15 cellular contexts compared by ENCODE assay signal in genomic region chr7:4689668-4690067, GRCh38. TPM values are rescaled to one million over a fixed set of nuclear protein-coding genes. Genes with fewer than 3 reads are reported as not detected.
DNase-seq lines count a peak whose midpoint lies in the region; ATAC-seq, FAIRE-seq and TF ChIP-seq lines count a peak whose summit lies in the region.
"Had no signal": no experiment of that assay in that cellular context is flagged by ENCODE, and none has a peak within 500 bp of the region (broad histone marks: within the 10 kb centered on the region; RNA-seq: fewer than 3 reads in every experiment).

No MANE protein-coding gene starts in this region.

- intact Hi-C loops in gastrocnemius medialis (cut with DNase I; ENCODE audit: low total_unique reads) = no loop called here
- intact Hi-C loops in activated CD4-positive, alpha-beta T cell treated with anti-CD3 and anti-CD28 coated beads, Interleukin-2, amount 10 ng/mL, durations not matched to agents 24 days and 14 days (cut with micrococcal nuclease) = no loop called here
- intact Hi-C loops in spleen (cut with DNase I; ENCODE audit: low total_unique reads) = loop anchor here (5.0 kb wide), 1 partner anchor 48 kb away; no protein-coding TSS in a partner anchor
- intact Hi-C loops in pancreas (cut with DNase I) = loop anchor here in 1 of 3 donors (10.0 kb wide), 1 partner anchor 55 kb away; no protein-coding TSS in a partner anchor

- no peak overlapping the region for H3K4me3 Mint-ChIP-seq in activated CD4-positive, alpha-beta T cell treated with anti-CD3 and anti-CD28 coated beads, Interleukin-2, amount 10 ng/mL, durations not matched to agents 24 days and 14 days
- H3K4me3 Mint-ChIP-seq: activated CD4-positive, alpha-beta memory T cell treated with anti-CD3 and anti-CD28 coated beads for 36 hours; H9 had no signal

- 58 to 74% (median 67%) methylated on average over 12 of the region's 12 CpGs for WGBS in spleen, 5 donors
- 58 to 62% methylated on average over 12 of the region's 12 CpGs for WGBS in pancreas, 2 donors

- H3K4me3 ChIP-seq in coronary artery (peak overlapping the region; percentile 60), gastrocnemius medialis (no peak overlapping the region), spleen (no peak overlapping the region), pancreas (no peak overlapping the region)

- no peaks in the 10 kb centered on the region for H3K27me3 Mint-ChIP-seq in activated CD4-positive, alpha-beta T cell treated with anti-CD3 and anti-CD28 coated beads, Interleukin-2, amount 10 ng/mL, durations not matched to agents 24 days and 14 days
- H3K27me3 Mint-ChIP-seq: activated CD4-positive, alpha-beta memory T cell treated with anti-CD3 and anti-CD28 coated beads for 36 hours had no signal

- peaks cover 35% of the 10 kb centered on the region for H3K4me1 Mint-ChIP-seq in activated CD4-positive, alpha-beta T cell treated with anti-CD3 and anti-CD28 coated beads, Interleukin-2, amount 10 ng/mL, durations not matched to agents 24 days and 14 days
- H3K4me1 Mint-ChIP-seq: H9 had no signal

- TF ChIP-seq POLR2A in gastrocnemius medialis (IDR thresholded peaks at IDR 0.05) (no peak), spleen (IDR thresholded peaks at IDR 0.05) (no peak)

- H3K27ac Mint-ChIP-seq in activated CD4-positive, alpha-beta T cell treated with anti-CD3 and anti-CD28 coated beads, Interleukin-2, amount 10 ng/mL, durations not matched to agents 24 days and 14 days = no peak overlapping the region
- H3K27ac Mint-ChIP-seq: activated CD4-positive, alpha-beta memory T cell treated with anti-CD3 and anti-CD28 coated beads for 36 hours had no signal

- peaks cover 11% of the 10 kb centered on the region for H3K36me3 Mint-ChIP-seq in activated CD4-positive, alpha-beta T cell treated with anti-CD3 and anti-CD28 coated beads, Interleukin-2, amount 10 ng/mL, durations not matched to agents 24 days and 14 days (ENCODE audit: low read depth)

- H3K9me3 Mint-ChIP-seq in activated CD4-positive, alpha-beta T cell treated with anti-CD3 and anti-CD28 coated beads, Interleukin-2, amount 10 ng/mL, durations not matched to agents 24 days and 14 days = no peaks in the 10 kb centered on the region
- H3K9me3 Mint-ChIP-seq: activated CD4-positive, alpha-beta memory T cell treated with anti-CD3 and anti-CD28 coated beads for 36 hours; H9 had no signal

- TF ChIP-seq CTCF in coronary artery (IDR thresholded peaks at IDR 0.05) (no peak), gastrocnemius medialis (IDR thresholded peaks at IDR 0.05 in 4 of 5, conservative IDR thresholded peaks at IDR 0.05 in 1 of 5) (no peak), spleen (IDR thresholded peaks at IDR 0.05 in 8 of 11, conservative IDR thresholded peaks at IDR 0.05 in 3 of 11) (no peak), pancreas (IDR thresholded peaks at IDR 0.05) (no peak)

- no peaks in the 10 kb centered on the region for H3K36me3 ChIP-seq in gastrocnemius medialis
- peaks cover 0 to 10% (median 0%) of the 10 kb centered on the region in 6 donors for H3K36me3 ChIP-seq in spleen
- no peaks in the 10 kb centered on the region for H3K36me3 ChIP-seq in pancreas

- no peak for FAIRE-seq in pancreas (lab: Jason Lieb, UNC)
- FAIRE-seq: GM18507 had no signal

- H3K4me1 ChIP-seq in gastrocnemius medialis (peaks cover 62 to 80% of the 10 kb centered on the region in 2 donors), spleen (peaks cover 36 to 100% (median 80%) of the 10 kb centered on the region in 6 donors), pancreas (peaks cover under 1 to 7% (median 6%) of the 10 kb centered on the region in 3 donors)

- H3K27ac ChIP-seq in coronary artery (peak overlapping the region in 1 of 2 donors; percentile 65), gastrocnemius medialis (peak overlapping the region in 3 of 4 donors; percentile 19 to 39 (median 30)), spleen (no peak overlapping the region), pancreas (no peak overlapping the region)
- H3K27ac ChIP-seq: HL-60 had no signal

- H3K27me3 ChIP-seq in gastrocnemius medialis (no peaks in the 10 kb centered on the region), spleen (replicated peaks in 1 of 7) (no peaks in the 10 kb centered on the region), pancreas (no peaks in the 10 kb centered on the region)

- H3K9me3 ChIP-seq in gastrocnemius medialis (no peaks in the 10 kb centered on the region), spleen (no peaks in the 10 kb centered on the region), pancreas (no peaks in the 10 kb centered on the region)

- DNase-seq in coronary artery (ENCODE audit: low spot score) (no peak), gastrocnemius medialis (no peak), spleen (no peak), pancreas (no peak)
- no peak for DNase-seq in activated CD4-positive, alpha-beta T cell treated with anti-CD3 and anti-CD28 coated beads, Interleukin-2, amount 10 ng/mL, durations not matched to agents 24 days and 14 days
- DNase-seq: activated CD4-positive, alpha-beta memory T cell treated with anti-CD3 and anti-CD28 coated beads for 36 hours; COR-L47; H9; hippocampal formation; SW 1271 had no signal

- in situ Hi-C loops in gastrocnemius medialis (cut with MboI; ENCODE audit: low sequenced_read_pairs in 4 of 4) = loop anchor here in 3 of 4 donors (5.0 to 10.0 kb wide), 2 partner anchors 53 to 55 kb away; no protein-coding TSS in a partner anchor

- peak; percentile 62 for ATAC-seq in GM18502 (IDR thresholded peaks at IDR 0.05; ENCODE audit: poor library complexity, unreplicated experiment)
- peak; percentile 60 for ATAC-seq in HG02884 (IDR thresholded peaks at IDR 0.05; ENCODE audit: unreplicated experiment)
- no peak for ATAC-seq in gastrocnemius medialis
- no peak for ATAC-seq in GM21528 (IDR thresholded peaks at IDR 0.05; ENCODE audit: low FRiP score, unreplicated experiment)
- ATAC-seq in pancreas = no peak

RNA-seq across cellular contexts. Expression of gene FOXK1, which starts 7.6 kb away (rescaled TPM):
- total RNA-seq in gastrocnemius medialis = 10 to 100 TPM in 3 of 4 donors, 1 to 10 TPM in 1; 9.8 to 43.6 (median 18.8) TPM
- total RNA-seq in activated CD4-positive, alpha-beta T cell treated with anti-CD3 and anti-CD28 coated beads, Interleukin-2, amount 10 ng/mL, durations not matched to agents 24 days and 14 days = 36.6 TPM in 2 replicates
- 10 to 100 TPM; 26.3 to 46.0 (median 36.9) TPM for total RNA-seq in spleen
- 10 to 100 TPM in 1 of 3 donors, 1 to 10 TPM in 2; 2.6 to 12.2 (median 2.7) TPM for polyA plus RNA-seq in spleen
- 10 to 100 TPM; 13.8 to 20.6 (median 17.3) TPM for total RNA-seq in pancreas
- 1 to 10 TPM; 3.9 to 8.9 TPM for polyA plus RNA-seq in pancreas

Comparison
In these comparisons a context has a peak if more than half of its experiments do, and no peak if none do; other contexts are left out.
1. ATAC-seq: peak in GM18502 (single experiment) and HG02884 (single experiment); none in gastrocnemius medialis (0 of 2), GM21528 (single experiment) and pancreas (0 of 4).
2. H3K27ac ChIP-seq: peak in gastrocnemius medialis (3 of 4); none in spleen (0 of 8) and pancreas (0 of 4).